Comparison of ENCODE assay signal across 9 cellular contexts in genomic region chr13:33349314-33349995, GRCh38.
DNase-seq lines count a peak whose midpoint lies in the region; ATAC-seq and TF ChIP-seq lines count a peak whose summit lies in the region.
"Had no signal": no experiment of that assay in that cellular context is flagged by ENCODE, and none has a peak within 500 bp of the region (broad histone marks: within the 10 kb centered on the region; RNA-seq: fewer than 3 reads in every experiment).

No MANE protein-coding gene starts in this region.

- H3K9me3 ChIP-seq in Peyer's patch, result no peaks in the 10 kb centered on the region

- H3K9me3 Mint-ChIP-seq in nephron, result no peaks in the 10 kb centered on the region

- no peaks in the 10 kb centered on the region for H3K36me3 ChIP-seq in Peyer's patch
- H3K36me3 ChIP-seq: BLaER1 treated with 17β-estradiol and CSF1 and Interleukin-3, amounts not matched to agents 10 nM and 100 nM had no signal

- H3K4me1 ChIP-seq in Peyer's patch, result peaks cover 0 to 16% (median 2%) of the 10 kb centered on the region in 4 donors

- H3K27ac Mint-ChIP-seq in nephron, result peak overlapping the region in 2 of 3 experiments; percentile 76 to 83

- no peak for TF ChIP-seq POLR2A in Peyer's patch (IDR thresholded peaks at IDR 0.05)

- H3K4me3 Mint-ChIP-seq in nephron, result peak overlapping the region; percentile 80 to 91 (median 90)

- ATAC-seq in HG03469 (IDR thresholded peaks at IDR 0.05; ENCODE audit: unreplicated experiment) (no peak), GM19397 (IDR thresholded peaks at IDR 0.05; ENCODE audit: unreplicated experiment) (no peak)

- no peaks in the 10 kb centered on the region for H3K27me3 ChIP-seq in Peyer's patch
- H3K27me3 ChIP-seq: BLaER1 treated with 17β-estradiol and CSF1 and Interleukin-3, amounts not matched to agents 10 nM and 100 nM had no signal

- peak overlapping the region; percentile 34 to 77 (median 59) for H3K4me3 ChIP-seq in Peyer's patch
- peak overlapping the region; percentile 48 for H3K4me3 ChIP-seq in fibroblast of mammary gland (ENCODE audit: control insufficient read depth, low read depth, low read length)
- H3K4me3 ChIP-seq: BLaER1 treated with 17β-estradiol and CSF1 and Interleukin-3, amounts not matched to agents 10 nM and 100 nM had no signal

- H3K4me1 Mint-ChIP-seq in nephron, result peaks cover 81% of the 10 kb centered on the region

- H3K36me3 Mint-ChIP-seq in nephron (ENCODE audit: low read depth), result no peaks in the 10 kb centered on the region

- TF ChIP-seq CTCF in 22Rv1 (IDR thresholded peaks at IDR 0.05) (0 out of 2 replicates have a peak, but pooled peaks have one; percentile 6), Peyer's patch (IDR thresholded peaks at IDR 0.05) (no peak), fibroblast of mammary gland (conservative IDR thresholded peaks at IDR 0.05; ENCODE audit: control insufficient read depth, insufficient read depth, low read depth, low read length) (no peak), nephron (IDR thresholded peaks at IDR 0.05; ENCODE audit: unreplicated experiment in 3 of 3) (no peak)

- DNase-seq in Peyer's patch, result peak in 1 of 3 donors; percentile 55
- DNase-seq in fibroblast of mammary gland (ENCODE audit: low read depth), result peak; percentile 27
- DNase-seq in activated CD8-positive, alpha-beta memory T cell treated with anti-CD3 and anti-CD28 coated beads, Interleukin-2, amount 50 U/mL, for 4 hours, result no peak
- DNase-seq in NCI-H446 (lab: John Stamatoyannopoulos, UW), result no peak

- H3K27me3 Mint-ChIP-seq in nephron (ENCODE audit: low read depth), result peaks cover 5% of the 10 kb centered on the region

- H3K27ac ChIP-seq in 22Rv1, result no peak overlapping the region; the same call in 1 of the 2 replicates
- H3K27ac ChIP-seq in Peyer's patch, result peak overlapping the region; percentile 54 to 84 (median 72)
